ENCODE assay signal across 1 cellular context in the genomic region with DNA sequence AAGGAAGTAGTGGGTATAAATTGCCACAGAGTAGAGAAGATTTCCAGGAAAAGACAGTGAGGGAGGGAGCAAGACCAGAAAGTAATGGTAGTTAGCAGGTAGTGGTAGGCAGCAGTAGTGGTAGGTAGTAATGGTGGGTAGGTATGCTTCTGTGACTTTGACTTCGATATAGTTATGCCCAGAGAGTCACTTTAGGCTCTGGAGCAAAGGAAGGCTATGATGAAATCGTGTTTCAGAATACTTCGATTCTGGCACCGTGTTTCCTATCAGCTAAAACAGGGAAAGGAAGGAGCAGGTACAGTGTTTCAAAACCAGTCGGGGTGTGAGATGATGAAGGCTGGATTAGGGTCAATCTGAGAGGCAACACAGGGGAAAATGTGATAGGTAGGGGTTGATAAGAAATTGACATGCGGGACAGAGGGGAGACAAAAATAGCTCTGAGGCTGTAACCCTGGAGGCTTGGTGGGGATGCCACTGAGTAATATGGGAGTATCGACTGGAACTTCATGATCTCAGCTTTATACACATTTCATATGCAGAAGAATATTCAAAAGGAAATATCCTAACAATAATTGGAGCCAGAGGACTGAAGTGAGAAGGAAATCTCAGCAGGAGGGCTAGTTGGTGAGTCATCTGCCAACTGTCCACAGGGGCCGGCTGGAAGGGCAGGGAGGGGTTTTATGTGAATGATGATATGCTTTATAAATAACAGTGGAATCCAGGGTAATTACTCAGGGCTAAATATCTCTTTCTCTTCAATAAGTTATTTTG.
TF ChIP-seq lines count a peak whose summit lies in the region.

No MANE protein-coding gene starts in this region.

TF ChIP-seq in GM23338, 12 proteins besides CTCF, POLR2A, EP300 and RAD21 (continued from another document):
- TF ChIP-seq, protein P1, sequence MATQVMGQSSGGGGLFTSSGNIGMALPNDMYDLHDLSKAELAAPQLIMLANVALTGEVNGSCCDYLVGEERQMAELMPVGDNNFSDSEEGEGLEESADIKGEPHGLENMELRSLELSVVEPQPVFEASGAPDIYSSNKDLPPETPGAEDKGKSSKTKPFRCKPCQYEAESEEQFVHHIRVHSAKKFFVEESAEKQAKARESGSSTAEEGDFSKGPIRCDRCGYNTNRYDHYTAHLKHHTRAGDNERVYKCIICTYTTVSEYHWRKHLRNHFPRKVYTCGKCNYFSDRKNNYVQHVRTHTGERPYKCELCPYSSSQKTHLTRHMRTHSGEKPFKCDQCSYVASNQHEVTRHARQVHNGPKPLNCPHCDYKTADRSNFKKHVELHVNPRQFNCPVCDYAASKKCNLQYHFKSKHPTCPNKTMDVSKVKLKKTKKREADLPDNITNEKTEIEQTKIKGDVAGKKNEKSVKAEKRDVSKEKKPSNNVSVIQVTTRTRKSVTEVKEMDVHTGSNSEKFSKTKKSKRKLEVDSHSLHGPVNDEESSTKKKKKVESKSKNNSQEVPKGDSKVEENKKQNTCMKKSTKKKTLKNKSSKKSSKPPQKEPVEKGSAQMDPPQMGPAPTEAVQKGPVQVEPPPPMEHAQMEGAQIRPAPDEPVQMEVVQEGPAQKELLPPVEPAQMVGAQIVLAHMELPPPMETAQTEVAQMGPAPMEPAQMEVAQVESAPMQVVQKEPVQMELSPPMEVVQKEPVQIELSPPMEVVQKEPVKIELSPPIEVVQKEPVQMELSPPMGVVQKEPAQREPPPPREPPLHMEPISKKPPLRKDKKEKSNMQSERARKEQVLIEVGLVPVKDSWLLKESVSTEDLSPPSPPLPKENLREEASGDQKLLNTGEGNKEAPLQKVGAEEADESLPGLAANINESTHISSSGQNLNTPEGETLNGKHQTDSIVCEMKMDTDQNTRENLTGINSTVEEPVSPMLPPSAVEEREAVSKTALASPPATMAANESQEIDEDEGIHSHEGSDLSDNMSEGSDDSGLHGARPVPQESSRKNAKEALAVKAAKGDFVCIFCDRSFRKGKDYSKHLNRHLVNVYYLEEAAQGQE (IDR thresholded peaks at IDR 0.05; ENCODE audit: unreplicated experiment), result no peak
- no peak for TF ChIP-seq JUNB (IDR thresholded peaks at IDR 0.05; ENCODE audit: unreplicated experiment)
- TF ChIP-seq EZH2phosphoT487 (IDR thresholded peaks at IDR 0.05; ENCODE audit: unreplicated experiment), result no peak
- TF ChIP-seq STAT1 (IDR thresholded peaks at IDR 0.05; ENCODE audit: unreplicated experiment), result no peak
- TF ChIP-seq ZNF462 (CRISPR knock-in tag; IDR thresholded peaks at IDR 0.05), result no peak
TF ChIP-seq in GM23338: peak in this region for 0.
